In genomic region chr1:56573311-56573710, GRCh38 we compare ENCODE assay signal across 12 cellular contexts. TPM values are rescaled to one million over a fixed set of nuclear protein-coding genes. Genes with fewer than 3 reads are reported as not detected.
DNase-seq lines count a peak whose midpoint lies in the region; ATAC-seq and TF ChIP-seq lines count a peak whose summit lies in the region.
"Had no signal": no experiment of that assay in that cellular context is flagged by ENCODE, and none has a peak within 500 bp of the region (broad histone marks: within the 10 kb centered on the region; RNA-seq: fewer than 3 reads in every experiment).

No MANE protein-coding gene starts in this region.

- H3K27me3 ChIP-seq in BE2C = peaks cover 34% of the 10 kb centered on the region
- H3K27me3 ChIP-seq in CD8-positive, alpha-beta T cell (ENCODE audit: insufficient read depth, low read length) = no peaks in the 10 kb centered on the region
- H3K27me3 ChIP-seq: cardiac muscle cell had no signal

- H3K4me1 Mint-ChIP-seq in progenitor cell of endocrine pancreas (ENCODE audit: low read depth) = peaks cover 62% of the 10 kb centered on the region
- H3K4me1 Mint-ChIP-seq in natural killer cell treated with Interleukin-12 subunit alpha and Interleukin-12 subunit beta and Interleukin-15 and Interleukin-18, amount 100 ng/mL, for 72 hours (ENCODE audit: low read depth in 2 of 2) = no peaks in the 10 kb centered on the region
- peaks cover under 1% of the 10 kb centered on the region for H3K4me1 Mint-ChIP-seq in CD8-positive, alpha-beta T cell (ENCODE audit: low read depth)

- no peak overlapping the region for H3K27ac ChIP-seq in OCI-LY7 (ENCODE audit: low read depth, low read length, poor library complexity, severe bottlenecking)
- H3K27ac ChIP-seq in CD8-positive, alpha-beta T cell (ENCODE audit: low read depth, low read length) = no peak overlapping the region
- H3K27ac ChIP-seq: cardiac muscle cell had no signal

- peak overlapping the region; percentile 65 for H3K4me2 ChIP-seq in OCI-LY7 (ENCODE audit: low read length)

- H3K36me3 Mint-ChIP-seq in progenitor cell of endocrine pancreas (ENCODE audit: insufficient read depth) = no peaks in the 10 kb centered on the region
- H3K36me3 Mint-ChIP-seq in natural killer cell treated with Interleukin-12 subunit alpha and Interleukin-12 subunit beta and Interleukin-15 and Interleukin-18, amount 100 ng/mL, for 72 hours = no peaks in the 10 kb centered on the region
- no peaks in the 10 kb centered on the region for H3K36me3 Mint-ChIP-seq in CD8-positive, alpha-beta T cell

- intact Hi-C loops in OCI-LY7 (cut with micrococcal nuclease; ENCODE audit: unreplicated experiment) = no loop called here
- intact Hi-C loops in CD8-positive, alpha-beta T cell (cut with DNase I, micrococcal nuclease) = no loop called here

- H3K4me1 ChIP-seq in BE2C (no peaks in the 10 kb centered on the region), OCI-LY7 (ENCODE audit: insufficient read depth, low read length, poor library complexity, severe bottlenecking) (peaks cover 75% of the 10 kb centered on the region)
- no peaks in the 10 kb centered on the region for H3K4me1 ChIP-seq in CD8-positive, alpha-beta T cell (ENCODE audit: insufficient read depth, low read length)

- DNase-seq in BE2C (peak; percentile 45), OCI-LY7 (ENCODE audit: low spot score) (no peak), fibroblast of the aortic adventitia (ENCODE audit: low read depth) (peak; percentile 38), progenitor cell of endocrine pancreas (ENCODE audit: low spot score, unreplicated experiment) (no peak), NCI-H1694 treated with DMSO at 0.1 percent for 48 hours (lab: John Stamatoyannopoulos, UW) (no peak)
- no peak for DNase-seq in natural killer cell treated with Interleukin-12 subunit alpha and Interleukin-12 subunit beta and Interleukin-15 and Interleukin-18, amount 100 ng/mL, for 72 hours (ENCODE audit: low spot score)
- DNase-seq in activated CD8-positive, alpha-beta memory T cell treated with anti-CD3 and anti-CD28 coated beads for 24 hours = no peak
- DNase-seq in CD8-positive, alpha-beta T cell = no peak
- DNase-seq: KBM-7, SIG-M5 had no signal

- no peaks in the 10 kb centered on the region for H3K9me2 ChIP-seq in OCI-LY7 (ENCODE audit: insufficient read depth, low read length)

- H3K27ac Mint-ChIP-seq in progenitor cell of endocrine pancreas = peak overlapping the region; percentile 34
- no peak overlapping the region for H3K27ac Mint-ChIP-seq in natural killer cell treated with Interleukin-12 subunit alpha and Interleukin-12 subunit beta and Interleukin-15 and Interleukin-18, amount 100 ng/mL, for 72 hours
- no peak overlapping the region for H3K27ac Mint-ChIP-seq in CD8-positive, alpha-beta T cell

- H3K9me3 ChIP-seq in BE2C (no peaks in the 10 kb centered on the region), OCI-LY7 (ENCODE audit: low read length) (no peaks in the 10 kb centered on the region)
- no peaks in the 10 kb centered on the region for H3K9me3 ChIP-seq in CD8-positive, alpha-beta T cell (ENCODE audit: low read length)

- CTCF ChIA-PET in OCI-LY7 (lab: Charles Lee; ENCODE audit: unreplicated experiment) = no interaction called here
- CTCF ChIA-PET in CD8-positive, alpha-beta T cell (lab: Charles Lee) = no interaction called here

- peak overlapping the region; percentile 30; the same call in 1 of the 2 replicates for H2AFZ ChIP-seq in OCI-LY7 (ENCODE audit: low read length)

- ATAC-seq in natural killer cell treated with Interleukin-12 subunit alpha and Interleukin-12 subunit beta and Interleukin-15 and Interleukin-18, amount 100 ng/mL, for 72 hours = no peak
- ATAC-seq in CD8-positive, alpha-beta T cell = no peak
- ATAC-seq: HCT116 had no signal

- H3K9me3 Mint-ChIP-seq in progenitor cell of endocrine pancreas (ENCODE audit: low read depth) = no peaks in the 10 kb centered on the region
- no peaks in the 10 kb centered on the region for H3K9me3 Mint-ChIP-seq in natural killer cell treated with Interleukin-12 subunit alpha and Interleukin-12 subunit beta and Interleukin-15 and Interleukin-18, amount 100 ng/mL, for 72 hours
- H3K9me3 Mint-ChIP-seq in CD8-positive, alpha-beta T cell = no peaks in the 10 kb centered on the region

- no peaks in the 10 kb centered on the region for H4K20me1 ChIP-seq in OCI-LY7 (ENCODE audit: insufficient read depth, low read length)

- no peaks in the 10 kb centered on the region for H3K36me3 ChIP-seq in BE2C
- no peaks in the 10 kb centered on the region for H3K36me3 ChIP-seq in OCI-LY7 (ENCODE audit: insufficient read depth, low read length)
- no peaks in the 10 kb centered on the region for H3K36me3 ChIP-seq in CD8-positive, alpha-beta T cell (ENCODE audit: insufficient read depth, low read length)
- H3K36me3 ChIP-seq: cardiac muscle cell had no signal

- H3K4me3 Mint-ChIP-seq in progenitor cell of endocrine pancreas (ENCODE audit: low read depth) = no peak overlapping the region
- no peak overlapping the region for H3K4me3 Mint-ChIP-seq in natural killer cell treated with Interleukin-12 subunit alpha and Interleukin-12 subunit beta and Interleukin-15 and Interleukin-18, amount 100 ng/mL, for 72 hours
- H3K4me3 Mint-ChIP-seq in CD8-positive, alpha-beta T cell = no peak overlapping the region

- POLR2A ChIA-PET in OCI-LY7 (lab: Charles Lee) = interaction anchor here (4.3 kb wide), 1 partner anchor 9 kb away, joined by 30 read pairs; no protein-coding TSS in a partner anchor
- POLR2A ChIA-PET in CD8-positive, alpha-beta T cell (lab: Charles Lee) = no interaction called here

- no peak for TF ChIP-seq CTCF in BE2C (IDR thresholded peaks at IDR 0.05; ENCODE audit: low read depth, low read length)
- no peak for TF ChIP-seq CTCF in OCI-LY7 (conservative IDR thresholded peaks at IDR 0.05; ENCODE audit: low read length)
- TF ChIP-seq CTCF in fibroblast of the aortic adventitia (IDR thresholded peaks at IDR 0.05; ENCODE audit: insufficient read depth, low read length) = no peak
- no peak for TF ChIP-seq CTCF in progenitor cell of endocrine pancreas (IDR thresholded peaks at IDR 0.05; ENCODE audit: unreplicated experiment)
- no peak for TF ChIP-seq CTCF in CD8-positive, alpha-beta T cell (IDR thresholded peaks at IDR 0.05)

- H3K79me2 ChIP-seq in OCI-LY7 (ENCODE audit: insufficient read depth, low read depth, low read length) = no peaks in the 10 kb centered on the region

- no peak overlapping the region for H3K4me3 ChIP-seq in BE2C (ENCODE audit: low read depth, low read length)
- H3K4me3 ChIP-seq in OCI-LY7 (ENCODE audit: low read depth, low read length, poor library complexity, severe bottlenecking) = no peak overlapping the region
- H3K4me3 ChIP-seq in fibroblast of the aortic adventitia (ENCODE audit: low read depth, low read length) = peak overlapping the region; percentile 45
- no peak overlapping the region for H3K4me3 ChIP-seq in CD8-positive, alpha-beta T cell (ENCODE audit: low read depth, low read length)
- H3K4me3 ChIP-seq: cardiac muscle cell had no signal

- H3K27me3 Mint-ChIP-seq in progenitor cell of endocrine pancreas = no peaks in the 10 kb centered on the region
- H3K27me3 Mint-ChIP-seq in natural killer cell treated with Interleukin-12 subunit alpha and Interleukin-12 subunit beta and Interleukin-15 and Interleukin-18, amount 100 ng/mL, for 72 hours = peaks cover 33 to 56% of the 10 kb centered on the region in 2 donors
- H3K27me3 Mint-ChIP-seq in CD8-positive, alpha-beta T cell (ENCODE audit: low read depth) = peaks cover 18% of the 10 kb centered on the region

- BruUV-seq in OCI-LY7 (replicated peaks; lab: Mats Ljungman, UMichigan) = no TSS peak

RNA-seq across cellular contexts. Expression of gene PLPP3, which starts 6.1 kb away (rescaled TPM):
- polyA plus RNA-seq in BE2C (2012; ENCODE audit: insufficient read depth, insufficient read length, low read depth) = 0.85 TPM
- total RNA-seq in OCI-LY7 (2014; rRNA removed; shearing (Covaris generic)) = 0.92 and 1.4 TPM in 2 replicates
- 1.7 and 2.4 TPM in 2 replicates for total RNA-seq in OCI-LY7 (2022)
- 45.7 and 270 TPM in 2 replicates for total RNA-seq in fibroblast of the aortic adventitia (ENCODE audit: low replicate concordance)
- total RNA-seq in progenitor cell of endocrine pancreas = 16.1 and 17.4 TPM in 2 replicates
- total RNA-seq in natural killer cell treated with Interleukin-12 subunit alpha and Interleukin-12 subunit beta and Interleukin-15 and Interleukin-18, amount 100 ng/mL, for 72 hours = under 1 TPM in 1 of 2 donors, not detected in 1; 0.12 TPM
- not detected for total RNA-seq in CD8-positive, alpha-beta T cell

Comparison
In these comparisons a context has a peak if more than half of its experiments do, and no peak if none do; other contexts are left out.
1. DNase-seq: peak in BE2C (single experiment) and fibroblast of the aortic adventitia (single experiment); none in OCI-LY7 (single experiment), progenitor cell of endocrine pancreas (single experiment), natural killer cell treated with Interleukin-12 subunit alpha and Interleukin-12 subunit beta and Interleukin-15 and Interleukin-18, amount 100 ng/mL, for 72 hours (single experiment), NCI-H1694 treated with DMSO at 0.1 percent for 48 hours (single experiment), activated CD8-positive, alpha-beta memory T cell treated with anti-CD3 and anti-CD28 coated beads for 24 hours (single experiment) and CD8-positive, alpha-beta T cell (0 of 7).